ENCODE assay signal across 33 cellular contexts in the genomic region with DNA sequence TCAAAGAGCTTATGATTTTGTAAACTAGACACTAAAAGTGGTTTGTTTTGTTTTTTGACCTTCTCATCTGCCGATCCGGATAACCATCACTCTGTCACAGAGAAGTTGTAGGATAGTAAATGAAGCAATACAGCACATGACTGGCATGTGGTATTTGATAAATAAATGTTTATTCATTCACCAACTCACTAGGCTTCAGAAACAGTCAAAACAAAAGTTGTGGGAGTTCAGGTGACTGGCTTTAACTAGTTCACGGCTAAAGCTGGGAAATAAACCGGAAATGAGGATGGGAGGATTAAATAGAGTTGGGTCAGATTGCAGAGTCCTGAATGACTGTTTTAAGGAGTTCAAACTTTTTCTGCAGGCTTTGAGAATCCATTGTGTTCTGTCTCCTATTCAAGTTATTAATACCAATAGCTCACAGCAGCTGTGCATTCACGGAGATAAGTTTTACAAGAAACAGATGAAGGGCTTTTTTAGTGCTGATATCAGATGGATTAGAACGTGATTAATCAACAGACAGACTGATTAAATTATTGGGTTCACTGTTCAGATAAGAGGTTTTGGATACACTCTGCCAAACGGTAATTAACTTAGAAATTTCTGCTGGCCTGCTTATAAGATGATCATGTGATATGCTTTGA.
A peak's percentile ranks its signal among the peaks of the same experiment; 100 is the strongest.
DNase-seq lines count a peak whose midpoint lies in the region; ATAC-seq, FAIRE-seq and TF ChIP-seq lines count a peak whose summit lies in the region.
"Had no signal": no experiment of that assay in that cellular context is flagged by ENCODE, and none has a peak within 500 bp of the region (broad histone marks: within the 10 kb centered on the region; RNA-seq: fewer than 3 reads in every experiment).

No MANE protein-coding gene starts in this region.

- peaks cover 16% of the 10 kb centered on the region for H3K4me1 Mint-ChIP-seq in nephron
- H3K4me1 Mint-ChIP-seq: central memory CD8-positive, alpha-beta T cell had no signal

- TF ChIP-seq POLR2A in GM12878 (IDR thresholded peaks at IDR 0.05; ENCODE audit: low read depth, low read length): no peak

- FAIRE-seq in GM12878 (lab: Jason Lieb, UNC): no peak
- FAIRE-seq: frontal cortex had no signal

- no peaks in the 10 kb centered on the region for H3K36me3 Mint-ChIP-seq in nephron (ENCODE audit: low read depth)

- no peak for TF ChIP-seq RAD21 in GM12878 (IDR thresholded peaks at IDR 0.05; ENCODE audit: insufficient read depth, low read depth, low read length)

- intact Hi-C loops in A673 (cut with micrococcal nuclease; ENCODE audit: unreplicated experiment): no loop called here
- intact Hi-C loops in GM12878 (cut with micrococcal nuclease; ENCODE audit: unreplicated experiment): no loop called here

- peaks cover 2% of the 10 kb centered on the region for H3K9me3 Mint-ChIP-seq in nephron
- H3K9me3 Mint-ChIP-seq: activated T-helper 2 cell treated with anti-CD3 and anti-CD28 coated beads, Interferon-gamma antibody, Interleukin-2, Interleukin-4, amounts not matched to agents 10 μg/mL and 5 μg/mL and 100 μg/mL, durations not matched to agents 14 hours and 24 hours and 36 hours; central memory CD8-positive, alpha-beta T cell; naive thymus-derived CD8-positive, alpha-beta T cell; T-cell had no signal

- POLR2A ChIA-PET in A673 (lab: Charles Lee; ENCODE audit: low non-redundant PET) (no interaction called here), GM12878 (lab: Charles Lee) (no interaction called here), HEK293T (lab: Yijun Ruan, JAX) (no interaction called here)

- peak overlapping the region; percentile 26 to 87 (median 38) for H3K27ac Mint-ChIP-seq in nephron
- H3K27ac Mint-ChIP-seq: activated naive CD8-positive, alpha-beta T cell; activated T-helper 2 cell treated with anti-CD3 and anti-CD28 coated beads, Interferon-gamma antibody, Interleukin-2, Interleukin-4, amounts not matched to agents 10 μg/mL and 5 μg/mL and 100 μg/mL, durations not matched to agents 14 hours and 24 hours and 36 hours; CD14-positive monocyte; stimulated activated memory B cell treated with anti-CD40 and anti-IgM and Interleukin-4, amounts not matched to agents 10 μg/mL and 1 μg/mL and 100 μg/mL, for 72 hours; T-cell had no signal

- BruUV-seq in A673 (replicated peaks; lab: Mats Ljungman, UMichigan) (no TSS peak), GM12878 (replicated peaks; lab: Mats Ljungman, UMichigan) (no TSS peak)

- H3K9me3 ChIP-seq in A673 (ENCODE audit: low read depth, low read length, poor library complexity, severe bottlenecking): no peaks in the 10 kb centered on the region
- no peaks in the 10 kb centered on the region for H3K9me3 ChIP-seq in GM12878 (replicated peaks; ENCODE audit: control insufficient read depth, insufficient read depth, low read length)
- H3K9me3 ChIP-seq: Caco-2, esophagus muscularis mucosa, heart right ventricle, Peyer's patch had no signal

- H3K4me3 Mint-ChIP-seq in nephron: no peak overlapping the region
- H3K4me3 Mint-ChIP-seq: activated naive CD8-positive, alpha-beta T cell; CD14-positive monocyte; central memory CD8-positive, alpha-beta T cell; naive thymus-derived CD8-positive, alpha-beta T cell; stimulated activated memory B cell treated with anti-CD40 and anti-IgM and Interleukin-4, amounts not matched to agents 10 μg/mL and 1 μg/mL and 100 μg/mL, for 72 hours; T-cell had no signal

- 42% methylated on average over 7 of the region's 7 CpGs for WGBS in GM12878 (ENCODE audit: insufficient coverage, insufficient replicate concordance, low lambda C conversion rate, missing lambda C conversion rate)

- no peak overlapping the region for H2AFZ ChIP-seq in GM12878 (ENCODE audit: control insufficient read depth, low read depth, low read length)

- H3K27me3 Mint-ChIP-seq in nephron (ENCODE audit: low read depth): no peaks in the 10 kb centered on the region
- H3K27me3 Mint-ChIP-seq: activated naive CD8-positive, alpha-beta T cell; central memory CD8-positive, alpha-beta T cell; naive thymus-derived CD8-positive, alpha-beta T cell; stimulated activated memory B cell treated with anti-CD40 and anti-IgM and Interleukin-4, amounts not matched to agents 10 μg/mL and 1 μg/mL and 100 μg/mL, for 72 hours; T-cell had no signal

- peaks cover 8% of the 10 kb centered on the region for H3K4me1 ChIP-seq in A673 (ENCODE audit: insufficient read depth, low read length, poor library complexity, severe bottlenecking)
- peaks cover 8% of the 10 kb centered on the region; the same call in 1 of the 2 replicates for H3K4me1 ChIP-seq in GM12878 (ENCODE audit: control insufficient read depth, insufficient read depth, low read length)
- H3K4me1 ChIP-seq: Caco-2, Peyer's patch had no signal

- ATAC-seq in GM12878 (no peak), GM18511 (IDR thresholded peaks at IDR 0.05; ENCODE audit: unreplicated experiment) (no peak), HG03442 (IDR thresholded peaks at IDR 0.05; ENCODE audit: unreplicated experiment) (no peak)
- ATAC-seq: HCT116; heart right ventricle; naive thymus-derived CD8-positive, alpha-beta T cell; stimulated activated memory B cell treated with anti-CD40 and anti-IgM and Interleukin-4, amounts not matched to agents 10 μg/mL and 1 μg/mL and 100 μg/mL, for 72 hours; T-cell had no signal

- in situ Hi-C loops in GM12878 (cut with MboI): no loop called here

- H3K36me3 ChIP-seq in A673 (ENCODE audit: insufficient read depth, low read length, poor library complexity, severe bottlenecking) (no peaks in the 10 kb centered on the region), GM12878 (ENCODE audit: control insufficient read depth in 2 of 2, insufficient read depth in 2 of 2, low read length in 1 of 2) (no peaks in the 10 kb centered on the region)
- H3K36me3 ChIP-seq: Peyer's patch had no signal

- no peak overlapping the region for H3K9ac ChIP-seq in GM12878 (ENCODE audit: control insufficient read depth, insufficient read depth, low read length)

- CTCF ChIA-PET in A673 (lab: Charles Lee): no interaction called here
- CTCF ChIA-PET in GM12878 (lab: Yijun Ruan, JAX): interaction anchor here (0.6 to 2.0 kb wide), 5 partner anchors 11 to 68 kb away, joined by 3 to 4 read pairs (median 3); no protein-coding TSS in a partner anchor
- CTCF ChIA-PET in HEK293T (lab: Yijun Ruan, JAX): no interaction called here

- no peak overlapping the region for H3K4me2 ChIP-seq in GM12878 (ENCODE audit: control insufficient read depth, insufficient read depth)

- TF ChIP-seq CTCF in A673 (conservative IDR thresholded peaks at IDR 0.05; ENCODE audit: low read depth, low read length) (no peak), GM12878 (IDR thresholded peaks at IDR 0.05 in 2 of 3, conservative IDR thresholded peaks at IDR 0.05 in 1 of 3; ENCODE audit: control insufficient read depth in 2 of 3, extremely low read depth in 1 of 3, insufficient read depth in 1 of 3, low read depth in 3 of 3, low read length in 3 of 3) (no peak), nephron (IDR thresholded peaks at IDR 0.05; ENCODE audit: unreplicated experiment in 3 of 3) (no peak)

- H3K79me2 ChIP-seq in GM12878 (ENCODE audit: control insufficient read depth, insufficient read depth, low read length): no peaks in the 10 kb centered on the region

- DNase-seq in A673 (ENCODE audit: low spot score): peak; percentile 64
- DNase-seq in OCI-M1 (lab: John Stamatoyannopoulos, UW): peak; percentile 7
- no peak for DNase-seq in GM12878 (ENCODE audit: low read depth, low spot score)
- DNase-seq in NCI-H1048 (lab: John Stamatoyannopoulos, UW): no peak
- DNase-seq in HEK293T (ENCODE audit: extremely low spot score): no peak
- DNase-seq: 8988T; activated CD4-positive, alpha-beta T cell treated with anti-CD3 and anti-CD28 coated beads for 48 hours; activated T-cell treated with anti-CD3 and anti-CD28 coated beads for 4 hours; Caco-2; dermis blood vessel endothelial cell; DMS79 treated with DMSO at 0.1 percent for 48 hours; GDM1; heart right ventricle; naive thymus-derived CD8-positive, alpha-beta T cell; NCI-H1694 treated with DMSO at 0.1 percent for 48 hours; NCI-H2171; NCI-H526; occipital lobe; Peyer's patch; SHP77 treated with DMSO at 0.1 percent for 48 hours; T-cell; trophoblast cell had no signal

- RAD21 ChIA-PET in GM12878 (lab: Charles Lee; ENCODE audit: unreplicated experiment): interaction anchor here (1.5 kb wide), 1 partner anchor 48 kb away, joined by 5 read pairs; no protein-coding TSS in a partner anchor

- SMC1A ChIA-PET in GM12878 (lab: Charles Lee; ENCODE audit: uncharacterized antibody, unreplicated experiment): no interaction called here

- H3K27ac ChIP-seq in A673 (ENCODE audit: low read depth, low read length, poor library complexity, severe bottlenecking): no peak overlapping the region
- H3K27ac ChIP-seq in GM12878 (ENCODE audit: control insufficient read depth, insufficient read depth): no peak overlapping the region
- H3K27ac ChIP-seq: esophagus muscularis mucosa, heart right ventricle, Peyer's patch had no signal

- no peaks in the 10 kb centered on the region for H4K20me1 ChIP-seq in GM12878 (ENCODE audit: control insufficient read depth, insufficient read depth)

- no peak; a peak in 1 of 4 replicates for TF ChIP-seq EP300 in GM12878 (IDR thresholded peaks at IDR 0.05; ENCODE audit: borderline replicate concordance in 1 of 2, control insufficient read depth in 1 of 2, low read depth in 2 of 2, low read length in 2 of 2)

- no peaks in the 10 kb centered on the region for H3K27me3 ChIP-seq in A673 (replicated peaks; ENCODE audit: insufficient read depth, low read depth, low read length, poor library complexity)
- no peaks in the 10 kb centered on the region for H3K27me3 ChIP-seq in GM12878 (replicated peaks in 1 of 2; ENCODE audit: control insufficient read depth in 2 of 2, insufficient read depth in 2 of 2, low read length in 1 of 2)
- H3K27me3 ChIP-seq: esophagus muscularis mucosa, heart right ventricle, Peyer's patch had no signal

- no peak overlapping the region for H3K4me3 ChIP-seq in A673 (ENCODE audit: low read depth, low read length, poor library complexity, severe bottlenecking)
- no peak overlapping the region for H3K4me3 ChIP-seq in GM12878
- H3K4me3 ChIP-seq: esophagus muscularis mucosa, heart right ventricle, Peyer's patch had no signal

TF ChIP-seq in GM12878, 131 proteins besides CTCF, POLR2A, EP300 and RAD21 (continues in another document):
- 0 out of 4 replicates have a peak, but pooled peaks of 1 of the 2 experiments have one; percentile 22 for TF ChIP-seq IKZF2 (IDR thresholded peaks at IDR 0.05)

TF ChIP-seq in HEK293T, 16 proteins besides CTCF, POLR2A, EP300 and RAD21 (continues in another document):
- TF ChIP-seq SUZ12 (IDR thresholded peaks at IDR 0.05) (no peak), FOXA1 (IDR thresholded peaks at IDR 0.05) (no peak), CTBP1 (IDR thresholded peaks at IDR 0.05; ENCODE audit: borderline replicate concordance) (no peak), ZNF384 (IDR thresholded peaks at IDR 0.05) (no peak)

Comparison
In these comparisons a context has a peak if more than half of its experiments do, and no peak if none do; other contexts are left out.
1. DNase-seq: peak in A673 (single experiment) and OCI-M1 (single experiment); none in GM12878 (single experiment), NCI-H1048 (single experiment) and HEK293T (single experiment).